Comparison of ENCODE assay signal across 2 cellular contexts in genomic region chr1:196160066-196160795, GRCh38.
TF ChIP-seq lines count a peak whose summit lies in the region.

No MANE protein-coding gene starts in this region.

TF ChIP-seq in GM12878, 131 proteins besides CTCF, POLR2A, EP300 and RAD21 (continued from another document):
- TF ChIP-seq MLLT1 (IDR thresholded peaks at IDR 0.05) (no peak), SMAD5 (IDR thresholded peaks at IDR 0.05; ENCODE audit: low read depth) (no peak), GATAD2B (conservative IDR thresholded peaks at IDR 0.05; ENCODE audit: low read depth) (no peak), SIN3A (IDR thresholded peaks at IDR 0.05; ENCODE audit: low read depth, low read length) (no peak), KLF5 (IDR thresholded peaks at IDR 0.05; ENCODE audit: partially characterized antibody) (no peak), DPF2 (IDR thresholded peaks at IDR 0.05) (no peak), CHD1 (IDR thresholded peaks at IDR 0.05; ENCODE audit: low read depth, low read length) (no peak), MAX (IDR thresholded peaks at IDR 0.05; ENCODE audit: low read depth, low read length) (no peak), ZBTB40 (IDR thresholded peaks at IDR 0.05; ENCODE audit: borderline replicate concordance) (no peak), KAT2A (conservative IDR thresholded peaks at IDR 0.05; ENCODE audit: control insufficient read depth, low read depth, low read length) (no peak), PKNOX1 (IDR thresholded peaks at IDR 0.05) (no peak), FOXK2 (IDR thresholded peaks at IDR 0.05) (no peak), TAF1 (IDR thresholded peaks at IDR 0.05; ENCODE audit: borderline replicate concordance, low read depth, low read length) (no peak), ZBTB4 (CRISPR knock-in tag; IDR thresholded peaks at IDR 0.05) (no peak), YBX1 (IDR thresholded peaks at IDR 0.05) (no peak), CREB1 (IDR thresholded peaks at IDR 0.05; ENCODE audit: low read depth) (no peak)

TF ChIP-seq in HepG2, 621 proteins besides CTCF, POLR2A, EP300 and RAD21 (continued from another document):
- TF ChIP-seq MAZ (IDR thresholded peaks at IDR 0.05; ENCODE audit: borderline replicate concordance, low read depth, low read length) (no peak), MAZ (CRISPR knock-in tag; IDR thresholded peaks at IDR 0.05; ENCODE audit: low read depth) (no peak), CSRNP2 (CRISPR knock-in tag; conservative IDR thresholded peaks at IDR 0.05; ENCODE audit: low read depth) (no peak), ZNF598 (CRISPR knock-in tag; IDR thresholded peaks at IDR 0.05; ENCODE audit: borderline replicate concordance) (no peak), NFYB (CRISPR knock-in tag; IDR thresholded peaks at IDR 0.05) (no peak), YY1 (IDR thresholded peaks at IDR 0.05; ENCODE audit: insufficient read depth, insufficient replicate concordance, low read depth, low read length) (no peak), ZNF766 (CRISPR knock-in tag; IDR thresholded peaks at IDR 0.05; ENCODE audit: borderline replicate concordance) (no peak)
